ENCODE assay signal across 27 cellular contexts in genomic region chr17:4827399-4827798, GRCh38. TPM values are rescaled to one million over a fixed set of nuclear protein-coding genes. Genes with fewer than 3 reads are reported as not detected.
DNase-seq lines count a peak whose midpoint lies in the region; ATAC-seq, FAIRE-seq and TF ChIP-seq lines count a peak whose summit lies in the region.
"Had no signal": no experiment of that assay in that cellular context is flagged by ENCODE, and none has a peak within 500 bp of the region (broad histone marks: within the 10 kb centered on the region; RNA-seq: fewer than 3 reads in every experiment).

No MANE protein-coding gene starts in this region.

- no peak for FAIRE-seq in frontal cortex (lab: Jason Lieb, UNC)
- FAIRE-seq: D721Med, G401.6, GM12891, HTR-8/SVneo had no signal

- ATAC-seq in GM23338: peak; percentile 61
- ATAC-seq: Panc1 had no signal

- intact Hi-C loops in prostate gland (cut with DNase I): no loop called here

- H3K4me2 ChIP-seq in GM23338: no peak overlapping the region
- no peak overlapping the region for H3K4me2 ChIP-seq in osteoblast (ENCODE audit: insufficient read depth, low read length)

- H3K27me3 Mint-ChIP-seq in GM23338 (ENCODE audit: insufficient read depth, low read depth, poor library complexity): peaks cover 4% of the 10 kb centered on the region
- H3K27me3 Mint-ChIP-seq in brain: no peaks in the 10 kb centered on the region

- H3F3A ChIP-seq in GM23338 (replicated peaks; ENCODE audit: low read depth): no peaks in the 10 kb centered on the region

- H4K20me1 ChIP-seq in GM23338 (replicated peaks; ENCODE audit: insufficient read depth): no peaks in the 10 kb centered on the region
- no peaks in the 10 kb centered on the region for H4K20me1 ChIP-seq in osteoblast (ENCODE audit: insufficient read depth, low read length)

- H3K27me3 ChIP-seq in GM23338 (ENCODE audit: insufficient read depth) (no peaks in the 10 kb centered on the region), osteoblast (ENCODE audit: insufficient read depth, low read length) (no peaks in the 10 kb centered on the region), prostate gland (replicated peaks; ENCODE audit: insufficient read depth) (no peaks in the 10 kb centered on the region)
- H3K27me3 ChIP-seq: MG63 had no signal

- no peak for TF ChIP-seq POLR2A in prostate gland (IDR thresholded peaks at IDR 0.05)

- no peaks in the 10 kb centered on the region for H3K4me1 ChIP-seq in GM23338 (ENCODE audit: insufficient read depth)
- H3K4me1 ChIP-seq in osteoblast (ENCODE audit: insufficient read depth, low read length): no peaks in the 10 kb centered on the region
- H3K4me1 ChIP-seq in prostate gland (replicated peaks): no peaks in the 10 kb centered on the region

- H3K36me3 Mint-ChIP-seq in GM23338 (ENCODE audit: low read depth) (peaks cover 3% of the 10 kb centered on the region; the same call in 2 of the 3 replicates), brain (no peaks in the 10 kb centered on the region)

- H3K9me3 ChIP-seq in osteoblast (ENCODE audit: low read depth, low read length) (no peaks in the 10 kb centered on the region), prostate gland (no peaks in the 10 kb centered on the region)
- H3K9me3 ChIP-seq: MG63 had no signal

- H3K79me2 ChIP-seq in GM23338 (replicated peaks; ENCODE audit: insufficient read depth): no peaks in the 10 kb centered on the region
- H3K79me2 ChIP-seq in osteoblast (ENCODE audit: insufficient read depth, low read length): no peaks in the 10 kb centered on the region

- H3K27ac Mint-ChIP-seq in GM23338 (no peak overlapping the region), brain (peak overlapping the region in 3 of 5 experiments; percentile 24 to 90 (median 43))

- no peaks in the 10 kb centered on the region for H3K9me2 ChIP-seq in GM23338 (ENCODE audit: insufficient read depth)

- no peaks in the 10 kb centered on the region for H3K36me3 ChIP-seq in GM23338 (ENCODE audit: insufficient read depth)
- no peaks in the 10 kb centered on the region for H3K36me3 ChIP-seq in osteoblast (ENCODE audit: insufficient read depth, low read length)
- no peaks in the 10 kb centered on the region for H3K36me3 ChIP-seq in prostate gland
- H3K36me3 ChIP-seq: MG63 had no signal

- peak; percentile 33 for DNase-seq in NCI-H146 (lab: John Stamatoyannopoulos, UW)
- no peak for DNase-seq in NCI-H146 treated with DMSO at 0.1 percent for 48 hours (lab: John Stamatoyannopoulos, UW; ENCODE audit: unreplicated experiment)
- no peak for DNase-seq in GM23338 (ENCODE audit: low spot score)
- DNase-seq in osteoblast (ENCODE audit: insufficient read length, low spot score, missing footprints): peak; percentile 3
- no peak for DNase-seq in frontal cortex (ENCODE audit: low spot score in 2 of 2)
- no peak for DNase-seq in prostate gland (ENCODE audit: low spot score)
- DNase-seq: 8988T, DMS53, H9, KG1, MG63, NCI-H1105 treated with DMSO at 0.1 percent for 48 hours, NCI-H187, NCI-H446, NCI-H526, SIG-M5 had no signal

- H3K27ac ChIP-seq in GM23338 (ENCODE audit: low read depth) (no peak overlapping the region), osteoblast (ENCODE audit: low read depth, low read length) (no peak overlapping the region), prostate gland (no peak overlapping the region)
- H3K27ac ChIP-seq: SK-N-MC had no signal

- TF ChIP-seq CTCF in GM23338 (conservative IDR thresholded peaks at IDR 0.05; ENCODE audit: low read depth in 2 of 2) (no peak), brain (conservative IDR thresholded peaks at IDR 0.05) (no peak), osteoblast (IDR thresholded peaks at IDR 0.05; ENCODE audit: extremely low read depth, low read depth, low read length) (no peak), prostate gland (IDR thresholded peaks at IDR 0.05) (no peak)

- no peaks in the 10 kb centered on the region for H3K9me3 Mint-ChIP-seq in GM23338
- no peaks in the 10 kb centered on the region for H3K9me3 Mint-ChIP-seq in brain
- H3K9me3 Mint-ChIP-seq: H9 had no signal

- H3K4me3 ChIP-seq in GM23338 (no peak overlapping the region), osteoblast (ENCODE audit: insufficient read depth, low read length) (no peak overlapping the region), prostate gland (no peak overlapping the region)
- H3K4me3 ChIP-seq: MG63, SK-N-MC had no signal

- H3K4me3 Mint-ChIP-seq in GM23338: no peak overlapping the region
- peak overlapping the region in 1 of 5 experiments; percentile 16 for H3K4me3 Mint-ChIP-seq in brain
- H3K4me3 Mint-ChIP-seq: H9 had no signal

- 61% methylated on average over 8 of the region's 8 CpGs for WGBS in prostate gland

- no peak overlapping the region for H2AFZ ChIP-seq in GM23338
- no peak overlapping the region for H2AFZ ChIP-seq in osteoblast (ENCODE audit: low read length)

- no peaks in the 10 kb centered on the region for H3K4me1 Mint-ChIP-seq in GM23338
- peaks cover 5% of the 10 kb centered on the region for H3K4me1 Mint-ChIP-seq in brain

TF ChIP-seq in GM23338, 12 proteins besides CTCF, POLR2A, EP300 and RAD21 (continues in another document):
- no peak for TF ChIP-seq REST (IDR thresholded peaks at IDR 0.05; ENCODE audit: unreplicated experiment)
- TF ChIP-seq CREB1 (CRISPR knock-in tag; IDR thresholded peaks at IDR 0.05; ENCODE audit: low read depth): no peak

RNA-seq across cellular contexts. Expression of gene MINK1, which starts 5.7 kb away (rescaled TPM):
- 42.1 and 54.9 TPM in 2 replicates for total RNA-seq in GM23338 (2014; rRNA removed; shearing (Covaris generic))
- polyA plus RNA-seq in GM23338 (2016; fragmentation: Nextera tagmentation; extraction: Ambion mirVana) (17.3 and 19.4 TPM in 2 replicates), brain (ENCODE audit: insufficient read depth, low read depth, low replicate concordance) (61.8 TPM)
- total RNA-seq in osteoblast (34.4 and 35.9 TPM in 2 replicates), frontal cortex (15.9 TPM), prostate gland (100 to 1,000 TPM in 1 of 2 donors, 10 to 100 TPM in 1; 53.0 to 136 TPM)

RNA-seq across cellular contexts. Expression of gene PLD2, which starts 20.4 kb away (rescaled TPM):
- 49.9 and 55.9 TPM in 2 replicates for total RNA-seq in GM23338 (2014; rRNA removed; shearing (Covaris generic))
- polyA plus RNA-seq in GM23338 (2016; fragmentation: Nextera tagmentation; extraction: Ambion mirVana) (20.2 and 22.1 TPM in 2 replicates), brain (ENCODE audit: insufficient read depth, low read depth, low replicate concordance) (14.0 TPM)
- total RNA-seq in osteoblast (18.9 and 19.9 TPM in 2 replicates), frontal cortex (8.6 TPM), prostate gland (10 to 100 TPM; 25.7 to 29.5 TPM)

RNA-seq across cellular contexts. Expression of gene PSMB6, which starts 31.4 kb away (rescaled TPM):
- 266 and 302 TPM in 2 replicates for total RNA-seq in GM23338 (2014; rRNA removed; shearing (Covaris generic))
- polyA plus RNA-seq in GM23338 (2016; fragmentation: Nextera tagmentation; extraction: Ambion mirVana): 465 and 502 TPM in 2 replicates
- 308 TPM for polyA plus RNA-seq in brain (ENCODE audit: insufficient read depth, low read depth, low replicate concordance)
- total RNA-seq in osteoblast: 109 and 113 TPM in 2 replicates
- 73.4 TPM for total RNA-seq in frontal cortex
- total RNA-seq in prostate gland: 100 to 1,000 TPM; 152 to 183 TPM

RNA-seq across cellular contexts. Expression of gene GLTPD2, which starts 38.6 kb away (rescaled TPM):
- 1.3 TPM in 1 of 2 replicates, not detected in the other for total RNA-seq in GM23338 (2014; rRNA removed; shearing (Covaris generic))
- polyA plus RNA-seq in GM23338 (2016; fragmentation: Nextera tagmentation; extraction: Ambion mirVana) (0.33 and 0.47 TPM in 2 replicates), brain (ENCODE audit: insufficient read depth, low read depth, low replicate concordance) (not detected)
- total RNA-seq in osteoblast (not detected in 2 replicates), frontal cortex (not detected), prostate gland (not detected)
- total RNA-seq: Daoy; H9; OCI-LY7; T-helper 1 cell treated with Interleukin-12 subunit alpha and Interleukin-12 subunit beta and Interleukin-4 antibody, amounts not matched to agents 30 ng/mL and 1 ng/mL, for 36 hours had no signal
- polyA plus RNA-seq: BJ had no signal

Comparison
In these comparisons a context has a peak if more than half of its experiments do, and no peak if none do; other contexts are left out.
1. DNase-seq: peak in NCI-H146 (single experiment) and osteoblast (single experiment); none in NCI-H146 treated with DMSO at 0.1 percent for 48 hours (single experiment), GM23338 (single experiment), frontal cortex (0 of 2) and prostate gland (single experiment).